9 cellular contexts compared by ENCODE assay signal in the genomic region with DNA sequence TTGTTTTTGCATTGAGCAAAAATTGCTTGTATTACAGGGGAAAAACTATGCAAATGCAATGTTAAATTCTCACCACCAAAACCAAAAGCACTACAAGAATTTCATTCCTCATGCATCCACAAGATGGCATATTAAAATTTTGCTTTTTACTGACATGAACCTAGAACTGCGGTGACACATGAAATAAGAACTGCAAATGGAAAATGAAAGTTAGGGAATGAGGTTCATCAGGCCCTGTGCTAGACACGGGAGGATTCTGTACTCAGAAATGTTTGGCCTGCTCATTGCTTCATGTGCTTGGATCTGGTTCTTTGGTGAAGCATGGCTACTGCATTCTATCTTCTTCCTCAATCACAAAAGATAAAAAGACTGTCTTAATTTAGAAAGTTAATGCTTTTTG. TPM values are rescaled to one million over a fixed set of nuclear protein-coding genes. Genes with fewer than 3 reads are reported as not detected.
A peak's percentile ranks its signal among the peaks of the same experiment; 100 is the strongest.
DNase-seq lines count a peak whose midpoint lies in the region; ATAC-seq and TF ChIP-seq lines count a peak whose summit lies in the region.
"Had no signal": no experiment of that assay in that cellular context is flagged by ENCODE, and none has a peak within 500 bp of the region (broad histone marks: within the 10 kb centered on the region; RNA-seq: fewer than 3 reads in every experiment).

No MANE protein-coding gene starts in this region.

- DNase-seq in activated T-cell treated with anti-CD3 and anti-CD28 coated beads, Interleukin-2, amount 50 U/mL, for 24 hours: no peak
- DNase-seq in activated T-cell treated with anti-CD3 and anti-CD28 coated beads for 4 hours: no peak
- peak; percentile 38 for DNase-seq in HPDE6-E6E7 (ENCODE audit: extremely low spot score)
- peak; percentile 8 for DNase-seq in SK-N-SH
- peak; percentile 76 for DNase-seq in myocyte (ENCODE audit: low read depth)
- DNase-seq in effector CD4-positive, alpha-beta T cell: no peak

- peaks cover 4% of the 10 kb centered on the region for H3F3A ChIP-seq in SK-N-SH (replicated peaks; ENCODE audit: insufficient read depth)

- CTCF ChIA-PET in SK-N-SH (lab: Yijun Ruan, JAX): interaction anchor here (0.8 to 1.0 kb wide), 2 partner anchors 16 to 301 kb away, joined by 3 to 4 read pairs; no protein-coding TSS in a partner anchor

- no peaks in the 10 kb centered on the region for H3K9me3 Mint-ChIP-seq in activated T-cell treated with anti-CD3 and anti-CD28 coated beads, Interleukin-2, amount 50 U/mL, for 24 hours

- peak; percentile 72 for TF ChIP-seq CTCF in SK-N-SH (IDR thresholded peaks at IDR 0.05)

- peak overlapping the region; percentile 39; the same call in 1 of the 2 replicates for H3K9ac ChIP-seq in SK-N-SH
- no peak overlapping the region for H3K9ac ChIP-seq in endocrine pancreas (ENCODE audit: control insufficient read depth, insufficient read depth, low read length)

- no peaks in the 10 kb centered on the region for H3K36me3 Mint-ChIP-seq in activated T-cell treated with anti-CD3 and anti-CD28 coated beads, Interleukin-2, amount 50 U/mL, for 24 hours (ENCODE audit: low read depth)

- H3K4me3 Mint-ChIP-seq in activated T-cell treated with anti-CD3 and anti-CD28 coated beads, Interleukin-2, amount 50 U/mL, for 24 hours: peak overlapping the region; percentile 58

- peak; percentile 90 for ATAC-seq in GM21515 (IDR thresholded peaks at IDR 0.05; ENCODE audit: unreplicated experiment)

- peak overlapping the region; percentile 86 for H3K27ac Mint-ChIP-seq in activated T-cell treated with anti-CD3 and anti-CD28 coated beads, Interleukin-2, amount 50 U/mL, for 24 hours

- no peaks in the 10 kb centered on the region for H3K9me2 ChIP-seq in SK-N-SH

- no peaks in the 10 kb centered on the region for H3K27me3 ChIP-seq in SK-N-SH (ENCODE audit: insufficient read depth)
- H3K27me3 ChIP-seq in endocrine pancreas (ENCODE audit: control insufficient read depth, insufficient read depth, low read length): no peaks in the 10 kb centered on the region

- H3K4me3 ChIP-seq in SK-N-SH (ENCODE audit: low read depth in 2 of 2, low read length in 1 of 2): no peak overlapping the region
- H3K4me3 ChIP-seq in endocrine pancreas (ENCODE audit: control insufficient read depth, insufficient read depth, low read length): peak overlapping the region; percentile 60
- H3K4me3 ChIP-seq: HAP-1 had no signal

- no peaks in the 10 kb centered on the region for H3K36me3 ChIP-seq in SK-N-SH (replicated peaks in 1 of 2; ENCODE audit: control insufficient read depth in 1 of 2, insufficient read depth in 2 of 2, low read length in 1 of 2)
- H3K36me3 ChIP-seq in endocrine pancreas (ENCODE audit: control insufficient read depth, insufficient read depth, low read length): no peaks in the 10 kb centered on the region
- H3K36me3 ChIP-seq: HAP-1 had no signal

- H3K9me3 ChIP-seq in SK-N-SH: no peaks in the 10 kb centered on the region
- H3K9me3 ChIP-seq in endocrine pancreas (ENCODE audit: control insufficient read depth, low read length): no peaks in the 10 kb centered on the region
- H3K9me3 ChIP-seq: HAP-1 had no signal

- no peak for TF ChIP-seq EP300 in SK-N-SH (IDR thresholded peaks at IDR 0.05; ENCODE audit: borderline replicate concordance in 1 of 2, low read depth in 1 of 2, low read length in 1 of 2)

- no peaks in the 10 kb centered on the region for H4K20me1 ChIP-seq in SK-N-SH (ENCODE audit: insufficient read depth)

- TF ChIP-seq RAD21 in SK-N-SH (IDR thresholded peaks at IDR 0.05; ENCODE audit: low read length): peak; percentile 45

- H2AFZ ChIP-seq in SK-N-SH (ENCODE audit: low read depth): peak overlapping the region; percentile 91; the same call in 1 of the 2 replicates

- H3K27ac ChIP-seq in SK-N-SH (ENCODE audit: low read depth in 2 of 2, low read length in 1 of 2): peak overlapping the region in 1 of 2 experiments; percentile 18; a peak in 3 of 4 replicates

- no peaks in the 10 kb centered on the region for H3K27me3 Mint-ChIP-seq in activated T-cell treated with anti-CD3 and anti-CD28 coated beads, Interleukin-2, amount 50 U/mL, for 24 hours

- H3K4me1 ChIP-seq in SK-N-SH (ENCODE audit: control insufficient read depth in 1 of 2, insufficient read depth in 2 of 2, low read depth in 1 of 2, low read length in 1 of 2) (peaks cover 0 to 4% of the 10 kb centered on the region in 2 experiments; a peak in 1 of 4 replicates), endocrine pancreas (ENCODE audit: control insufficient read depth, insufficient read depth, low read length) (no peaks in the 10 kb centered on the region)
- H3K4me1 ChIP-seq: HAP-1 had no signal

- POLR2A ChIA-PET in SK-N-SH (lab: Yijun Ruan, JAX): no interaction called here

- 2% methylated on average over 2 of the region's 2 CpGs for WGBS in SK-N-SH (ENCODE audit: low lambda C conversion rate)

- peak overlapping the region; percentile 44; the same call in 1 of the 2 replicates for H3K4me2 ChIP-seq in SK-N-SH

- H3K79me2 ChIP-seq in SK-N-SH (ENCODE audit: insufficient read depth): no peaks in the 10 kb centered on the region

- peaks cover 35% of the 10 kb centered on the region for H3K4me1 Mint-ChIP-seq in activated T-cell treated with anti-CD3 and anti-CD28 coated beads, Interleukin-2, amount 50 U/mL, for 24 hours (ENCODE audit: low read depth)

TF ChIP-seq in SK-N-SH, 30 proteins besides CTCF, POLR2A, EP300 and RAD21:
- no peak for TF ChIP-seq RCOR1 (IDR thresholded peaks at IDR 0.05; ENCODE audit: low read length)
- TF ChIP-seq, protein P1, sequence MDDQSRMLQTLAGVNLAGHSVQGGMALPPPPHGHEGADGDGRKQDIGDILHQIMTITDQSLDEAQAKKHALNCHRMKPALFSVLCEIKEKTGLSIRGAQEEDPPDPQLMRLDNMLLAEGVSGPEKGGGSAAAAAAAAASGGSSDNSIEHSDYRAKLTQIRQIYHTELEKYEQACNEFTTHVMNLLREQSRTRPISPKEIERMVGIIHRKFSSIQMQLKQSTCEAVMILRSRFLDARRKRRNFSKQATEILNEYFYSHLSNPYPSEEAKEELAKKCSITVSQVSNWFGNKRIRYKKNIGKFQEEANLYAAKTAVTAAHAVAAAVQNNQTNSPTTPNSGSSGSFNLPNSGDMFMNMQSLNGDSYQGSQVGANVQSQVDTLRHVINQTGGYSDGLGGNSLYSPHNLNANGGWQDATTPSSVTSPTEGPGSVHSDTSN (IDR thresholded peaks at IDR 0.05): peak; percentile 46
- TF ChIP-seq MXI1 (IDR thresholded peaks at IDR 0.05; ENCODE audit: low read depth, low read length): no peak
- TF ChIP-seq SMC3 (IDR thresholded peaks at IDR 0.05; ENCODE audit: low read depth, low read length): peak; percentile 50

RNA-seq across cellular contexts. Expression of gene RFK, which starts 9.1 kb away (rescaled TPM):
- polyA plus RNA-seq in SK-N-SH (2012; rRNA removed): 7.2 and 9.3 TPM in 2 replicates
- 12.9 and 15.2 TPM in 2 replicates for polyA plus RNA-seq in SK-N-SH (2012; cell fraction: cytosol; rRNA removed)
- 1.8 and 3.0 TPM in 2 replicates for polyA plus RNA-seq in SK-N-SH (2012; cell fraction: nucleus; rRNA removed)
- total RNA-seq in myocyte: 25.6 and 30.6 TPM in 2 replicates
- 10.9 TPM for polyA plus RNA-seq in myocyte (2012)

RNA-seq across cellular contexts. Expression of gene GCNT1, which starts 55.6 kb away (rescaled TPM):
- polyA plus RNA-seq in SK-N-SH (2012; rRNA removed): 0.76 and 1.1 TPM in 2 replicates
- polyA plus RNA-seq in SK-N-SH (2012; cell fraction: cytosol; rRNA removed): 0.46 and 0.76 TPM in 2 replicates
- 0.35 and 0.55 TPM in 2 replicates for polyA plus RNA-seq in SK-N-SH (2012; cell fraction: nucleus; rRNA removed)
- 0.70 and 2.2 TPM in 2 replicates for total RNA-seq in myocyte
- 5.7 TPM for polyA plus RNA-seq in myocyte (2012)

Comparison
In these comparisons a context has a peak if more than half of its experiments do, and no peak if none do; other contexts are left out.
1. DNase-seq: peak in HPDE6-E6E7 (single experiment), SK-N-SH (single experiment) and myocyte (single experiment); none in activated T-cell treated with anti-CD3 and anti-CD28 coated beads, Interleukin-2, amount 50 U/mL, for 24 hours (single experiment), activated T-cell treated with anti-CD3 and anti-CD28 coated beads for 4 hours (single experiment) and effector CD4-positive, alpha-beta T cell (single experiment).